12 cellular contexts compared by ENCODE assay signal in genomic region chr15:85743392-85744045, GRCh38. TPM values are rescaled to one million over a fixed set of nuclear protein-coding genes. Genes with fewer than 3 reads are reported as not detected.
A peak's percentile ranks its signal among the peaks of the same experiment; 100 is the strongest.
DNase-seq lines count a peak whose midpoint lies in the region; TF ChIP-seq lines count a peak whose summit lies in the region.
"Had no signal": no experiment of that assay in that cellular context is flagged by ENCODE, and none has a peak within 500 bp of the region (broad histone marks: within the 10 kb centered on the region; RNA-seq: fewer than 3 reads in every experiment).

No MANE protein-coding gene starts in this region.

- H3K9me3 Mint-ChIP-seq in T-helper 1 cell treated with Interleukin-12 subunit alpha and Interleukin-12 subunit beta and Interleukin-4 antibody, amounts not matched to agents 30 μg/mL and 1 μg/mL, for 36 hours = no peaks in the 10 kb centered on the region
- no peaks in the 10 kb centered on the region for H3K9me3 Mint-ChIP-seq in neural crest cell
- H3K9me3 Mint-ChIP-seq: HFFc6 had no signal

- H3K4me3 Mint-ChIP-seq in T-helper 1 cell treated with Interleukin-12 subunit alpha and Interleukin-12 subunit beta and Interleukin-4 antibody, amounts not matched to agents 30 μg/mL and 1 μg/mL, for 36 hours = no peak overlapping the region
- peak overlapping the region; percentile 26 for H3K4me3 Mint-ChIP-seq in neural crest cell
- H3K4me3 Mint-ChIP-seq: HFFc6 had no signal

- TF ChIP-seq CTCF in neural crest cell (conservative IDR thresholded peaks at IDR 0.05) = no peak

- DNase-seq in T-helper 1 cell (no peak), DMS53 (lab: John Stamatoyannopoulos, UW) (peak; percentile 75), SHP77 (lab: John Stamatoyannopoulos, UW) (peak; percentile 60 to 71), neural crest cell (ENCODE audit: low read depth, low spot score) (no peak), NCI-H1694 (lab: John Stamatoyannopoulos, UW) (no peak), NCI-H524 (lab: John Stamatoyannopoulos, UW) (no peak), NOMO-1 treated with DMSO at 0.1 percent for 48 hours (lab: John Stamatoyannopoulos, UW; ENCODE audit: unreplicated experiment) (no peak)
- DNase-seq: dorsolateral prefrontal cortex; HFFc6; NCI-H1048; stimulated activated CD4-positive, alpha-beta T cell treated with anti-CD3 and anti-CD28 coated beads, Interleukin-15, amount 100 ng/mL, for 24 hours had no signal

- no peaks in the 10 kb centered on the region for H3K27me3 Mint-ChIP-seq in T-helper 1 cell treated with Interleukin-12 subunit alpha and Interleukin-12 subunit beta and Interleukin-4 antibody, amounts not matched to agents 30 μg/mL and 1 μg/mL, for 36 hours (ENCODE audit: low read depth)
- H3K27me3 Mint-ChIP-seq in neural crest cell (ENCODE audit: low read depth) = no peaks in the 10 kb centered on the region

- peaks cover 7% of the 10 kb centered on the region for H3K4me1 Mint-ChIP-seq in T-helper 1 cell treated with Interleukin-12 subunit alpha and Interleukin-12 subunit beta and Interleukin-4 antibody, amounts not matched to agents 30 μg/mL and 1 μg/mL, for 36 hours (ENCODE audit: low read depth)
- peaks cover 58% of the 10 kb centered on the region for H3K4me1 Mint-ChIP-seq in neural crest cell

- H3K27ac Mint-ChIP-seq in T-helper 1 cell treated with Interleukin-12 subunit alpha and Interleukin-12 subunit beta and Interleukin-4 antibody, amounts not matched to agents 30 μg/mL and 1 μg/mL, for 36 hours = peak overlapping the region; percentile 63
- H3K27ac Mint-ChIP-seq in neural crest cell (ENCODE audit: unreplicated experiment) = peak overlapping the region; percentile 93
- H3K27ac Mint-ChIP-seq: HFFc6 had no signal

- H3K36me3 Mint-ChIP-seq in T-helper 1 cell treated with Interleukin-12 subunit alpha and Interleukin-12 subunit beta and Interleukin-4 antibody, amounts not matched to agents 30 μg/mL and 1 μg/mL, for 36 hours (ENCODE audit: low read depth) = peaks cover 56% of the 10 kb centered on the region
- H3K36me3 Mint-ChIP-seq in neural crest cell (ENCODE audit: low read depth) = peaks cover 35% of the 10 kb centered on the region

RNA-seq across cellular contexts. Expression of gene KLHL25, which starts 51.2 kb away (rescaled TPM):
- total RNA-seq in neural crest cell = 17.9 and 19.3 TPM in 2 replicates

Comparison
In these comparisons a context has a peak if more than half of its experiments do, and no peak if none do; other contexts are left out.
1. DNase-seq: peak in DMS53 (single experiment) and SHP77 (2 of 2); none in T-helper 1 cell (0 of 5), neural crest cell (single experiment), NCI-H1694 (single experiment), NCI-H524 (0 of 2) and NOMO-1 treated with DMSO at 0.1 percent for 48 hours (single experiment).